ENCODE assay signal across 10 cellular contexts in the genomic region with DNA sequence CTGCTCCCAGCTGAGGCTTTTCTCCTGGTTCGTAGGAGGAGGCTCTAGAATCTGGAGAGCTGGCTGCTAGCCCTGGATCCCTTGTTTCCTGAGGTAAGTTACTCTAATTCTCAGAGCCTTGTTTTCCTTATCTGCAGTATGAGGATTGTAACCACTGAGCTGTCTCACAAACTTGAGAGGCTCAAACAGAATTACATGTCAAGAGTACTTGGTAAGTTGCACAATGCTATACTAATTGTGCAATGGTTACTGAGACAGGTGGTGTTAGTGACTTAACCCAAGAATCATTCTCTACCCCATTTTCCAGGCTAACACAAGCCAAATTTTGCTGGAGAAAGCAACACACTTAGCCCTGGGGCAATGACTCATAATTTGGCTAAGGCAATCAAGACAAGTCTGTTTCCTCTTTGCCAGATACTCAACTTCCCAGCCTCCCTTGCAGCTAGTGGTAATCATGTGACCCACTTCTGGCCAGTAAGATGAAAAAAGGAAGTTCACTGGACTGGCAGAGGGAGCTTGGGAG.
DNase-seq lines count a peak whose midpoint lies in the region; ATAC-seq and FAIRE-seq lines count a peak whose summit lies in the region.
"Had no signal": no experiment of that assay in that cellular context is flagged by ENCODE, and none has a peak within 500 bp of the region (broad histone marks: within the 10 kb centered on the region; RNA-seq: fewer than 3 reads in every experiment).

No MANE protein-coding gene starts in this region.

- intact Hi-C loops in left ventricle myocardium superior (cut with micrococcal nuclease) = no loop called here

- ATAC-seq in left ventricle myocardium superior = peak; percentile 81

- FAIRE-seq in urothelium cell line (lab: Jason Lieb, UNC) = no peak
- FAIRE-seq: TTC549 had no signal

- peak; percentile 92 for DNase-seq in AG08395 (ENCODE audit: low spot score)
- peak; percentile 99 for DNase-seq in HT1080 (ENCODE audit: low read depth)
- peak; percentile 84 for DNase-seq in adipocyte (ENCODE audit: low read depth)
- peak; percentile 44 for DNase-seq in left ventricle myocardium superior
- DNase-seq in stimulated activated CD4-positive, alpha-beta T cell treated with anti-CD3 and anti-CD28 coated beads, Interleukin-2, amount 100 ng/mL, for 48 hours = no peak
- DNase-seq in NCI-H1105 treated with DMSO at 0.1 percent for 48 hours (lab: John Stamatoyannopoulos, UW) = no peak
- no peak for DNase-seq in stimulated activated CD4-positive, alpha-beta T cell treated with anti-CD3 and anti-CD28 coated beads, Interleukin-2, amount 100 ng/mL, for 24 hours
- no peak for DNase-seq in urothelium cell line (ENCODE audit: low spot score)

- peaks cover 7% of the 10 kb centered on the region for H3K9me3 ChIP-seq in adipocyte (ENCODE audit: control insufficient read depth, low read length)

- no peaks in the 10 kb centered on the region for H3K27me3 ChIP-seq in adipocyte (replicated peaks; ENCODE audit: control insufficient read depth, insufficient read depth, low read length)
- H3K27me3 ChIP-seq: breast epithelium had no signal

- H3K36me3 ChIP-seq in adipocyte (ENCODE audit: control insufficient read depth, insufficient read depth, low read length, severe bottlenecking) = no peaks in the 10 kb centered on the region
- H3K36me3 ChIP-seq: breast epithelium had no signal

- peaks cover 19% of the 10 kb centered on the region for H3K4me1 ChIP-seq in adipocyte (ENCODE audit: control insufficient read depth, insufficient read depth, low read length)
- H3K4me1 ChIP-seq: breast epithelium had no signal

- H3K9ac ChIP-seq in adipocyte (ENCODE audit: low read length) = no peak overlapping the region

- no peak overlapping the region for H3K4me3 ChIP-seq in adipocyte (ENCODE audit: low read length)
- H3K4me3 ChIP-seq: breast epithelium had no signal

Comparison
In these comparisons a context has a peak if more than half of its experiments do, and no peak if none do; other contexts are left out.
1. DNase-seq: peak in AG08395 (single experiment), HT1080 (single experiment), adipocyte (single experiment) and left ventricle myocardium superior (single experiment); none in stimulated activated CD4-positive, alpha-beta T cell treated with anti-CD3 and anti-CD28 coated beads, Interleukin-2, amount 100 ng/mL, for 48 hours (0 of 2), NCI-H1105 treated with DMSO at 0.1 percent for 48 hours (single experiment), stimulated activated CD4-positive, alpha-beta T cell treated with anti-CD3 and anti-CD28 coated beads, Interleukin-2, amount 100 ng/mL, for 24 hours (0 of 2) and urothelium cell line (single experiment).